Comparison of ENCODE assay signal across 10 cellular contexts in the genomic region with DNA sequence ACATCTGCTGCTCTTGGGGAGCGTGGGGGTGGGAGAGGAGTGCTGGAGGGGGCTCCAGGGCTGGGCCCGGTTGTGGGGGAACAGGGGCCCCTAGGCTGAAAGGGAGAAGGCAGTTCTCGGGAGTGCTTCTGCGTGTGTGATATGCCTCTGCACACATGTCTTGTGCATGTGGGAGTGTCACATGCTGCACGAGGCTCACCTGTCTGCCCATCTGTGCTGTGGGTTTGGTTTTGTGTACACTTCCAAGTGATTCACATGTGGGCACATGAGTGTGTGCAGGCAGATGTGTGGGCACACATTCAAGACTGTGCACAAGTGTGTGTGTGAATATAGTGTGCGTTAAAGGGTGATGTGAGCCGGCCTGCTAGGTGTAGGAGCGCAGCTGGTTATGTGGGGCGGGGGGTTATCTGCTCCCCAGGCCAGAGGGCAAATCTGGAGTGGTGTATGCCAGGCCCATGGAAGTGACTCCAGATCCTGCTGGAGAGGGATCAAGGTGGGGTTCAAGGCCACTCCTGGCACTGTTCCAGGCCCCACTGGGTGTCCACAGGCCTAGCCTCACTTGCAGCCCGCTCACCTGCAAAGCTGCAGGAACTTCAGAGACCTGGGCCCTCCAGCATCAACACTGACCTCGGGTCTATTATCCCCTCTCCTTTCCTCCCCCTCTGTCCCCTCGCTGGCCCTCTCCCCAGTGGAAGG. TPM values are rescaled to one million over a fixed set of nuclear protein-coding genes. Genes with fewer than 3 reads are reported as not detected.
DNase-seq lines count a peak whose midpoint lies in the region; ATAC-seq, FAIRE-seq and TF ChIP-seq lines count a peak whose summit lies in the region.
"Had no signal": no experiment of that assay in that cellular context is flagged by ENCODE, and none has a peak within 500 bp of the region (broad histone marks: within the 10 kb centered on the region; RNA-seq: fewer than 3 reads in every experiment).

No MANE protein-coding gene starts in this region.

- peaks cover 29% of the 10 kb centered on the region for H3K4me1 Mint-ChIP-seq in Caco-2 (ENCODE audit: low read depth, unreplicated experiment)

- H4K20me1 ChIP-seq in keratinocyte (ENCODE audit: control insufficient read depth, extremely low read depth, insufficient read depth, low read length): no peaks in the 10 kb centered on the region

- peaks cover 24% of the 10 kb centered on the region for H3K4me1 ChIP-seq in Caco-2
- peaks cover 49% of the 10 kb centered on the region for H3K4me1 ChIP-seq in adipocyte (ENCODE audit: control insufficient read depth, insufficient read depth, low read length)
- H3K4me1 ChIP-seq in keratinocyte (ENCODE audit: control insufficient read depth, extremely low read depth, insufficient read depth, low read length): peaks cover 25% of the 10 kb centered on the region
- H3K4me1 ChIP-seq in gastrocnemius medialis: peaks cover 45 to 47% of the 10 kb centered on the region in 2 donors

- intact Hi-C loops in Caco-2 (cut with micrococcal nuclease; ENCODE audit: unreplicated experiment) (loop anchor here (10.0 kb wide), 1 partner anchor 123 kb away; the partner anchor contains the start of gene ACTG1), gastrocnemius medialis (cut with DNase I; ENCODE audit: low total_unique reads) (no loop called here)

- BruUV-seq in Caco-2 (replicated peaks; lab: Mats Ljungman, UMichigan): no TSS peak

- FAIRE-seq in keratinocyte (lab: Jason Lieb, UNC): no peak
- FAIRE-seq: endometrium had no signal

- in situ Hi-C loops in gastrocnemius medialis (cut with MboI; ENCODE audit: low sequenced_read_pairs in 4 of 4): loop anchor here in 1 of 4 donors (10.0 kb wide), 1 partner anchor 97 kb away; the partner anchor contains the start of gene SLC38A10

- H3K9me1 ChIP-seq in keratinocyte (ENCODE audit: control insufficient read depth, extremely low read depth, insufficient read depth, low read length): no peaks in the 10 kb centered on the region

- dilution Hi-C loops in keratinocyte (cut with MboI; ENCODE audit: extremely low pct_ligation_motif_present, low sequenced_read_pairs): no loop called here

- CTCF ChIA-PET in Caco-2 (lab: Charles Lee): interaction anchor here (1.3 to 7.6 kb wide), 2 partner anchors 62 to 82 kb away, joined by 4 to 82 read pairs; no protein-coding TSS in a partner anchor

- TF ChIP-seq CTCF in Caco-2 (IDR thresholded peaks at IDR 0.05; ENCODE audit: insufficient read depth in 1 of 2, low read depth in 1 of 2, low read length in 1 of 2, severe bottlenecking in 1 of 2, unreplicated experiment in 1 of 2): no peak
- TF ChIP-seq CTCF in keratinocyte (optimal IDR thresholded peaks at IDR 0.05 in 1 of 3, IDR thresholded peaks at IDR 0.05 in 1 of 3, conservative IDR thresholded peaks at IDR 0.05 in 1 of 3; ENCODE audit: extremely low read depth in 1 of 3, insufficient read depth in 2 of 3, low read length in 3 of 3): no peak
- TF ChIP-seq CTCF in gastrocnemius medialis (IDR thresholded peaks at IDR 0.05 in 4 of 5, conservative IDR thresholded peaks at IDR 0.05 in 1 of 5): no peak

- POLR2A ChIA-PET in Caco-2 (lab: Charles Lee): no interaction called here

- H3K27me3 Mint-ChIP-seq in Caco-2 (ENCODE audit: insufficient read depth, unreplicated experiment): no peaks in the 10 kb centered on the region

- H3K9me3 Mint-ChIP-seq in Caco-2 (ENCODE audit: unreplicated experiment): no peaks in the 10 kb centered on the region

- peak overlapping the region; percentile 81 for H3K4me2 ChIP-seq in keratinocyte (ENCODE audit: control insufficient read depth, extremely low read depth, insufficient read depth, low read depth, low read length)

- peaks cover 51% of the 10 kb centered on the region for H3K36me3 Mint-ChIP-seq in Caco-2 (ENCODE audit: insufficient read depth, unreplicated experiment)

- H2AFZ ChIP-seq in keratinocyte (ENCODE audit: control insufficient read depth, low read length): no peak overlapping the region

- H3K27ac ChIP-seq in keratinocyte (ENCODE audit: control insufficient read depth, insufficient read depth, low read length) (no peak overlapping the region), gastrocnemius medialis (peak overlapping the region; percentile 98 to 99 (median 98))

- H3K9ac ChIP-seq in adipocyte (ENCODE audit: low read length): peak overlapping the region; percentile 86
- peak overlapping the region; percentile 31 for H3K9ac ChIP-seq in keratinocyte (ENCODE audit: control insufficient read depth, extremely low read depth, insufficient read depth, low read length)

- H3K79me2 ChIP-seq in keratinocyte (ENCODE audit: control insufficient read depth, insufficient read depth, low read length): peaks cover 11% of the 10 kb centered on the region

- H3K27me3 ChIP-seq in Caco-2 (replicated peaks; ENCODE audit: control insufficient read depth, insufficient read depth, low read length): no peaks in the 10 kb centered on the region
- H3K27me3 ChIP-seq in adipocyte (replicated peaks; ENCODE audit: control insufficient read depth, insufficient read depth, low read length): no peaks in the 10 kb centered on the region
- peaks cover under 1% of the 10 kb centered on the region for H3K27me3 ChIP-seq in keratinocyte (ENCODE audit: control insufficient read depth, extremely low read depth, insufficient read depth, low read length)
- H3K27me3 ChIP-seq in gastrocnemius medialis: no peaks in the 10 kb centered on the region

- H3K9me3 ChIP-seq in Caco-2 (no peaks in the 10 kb centered on the region), adipocyte (ENCODE audit: control insufficient read depth, low read length) (no peaks in the 10 kb centered on the region), keratinocyte (ENCODE audit: control insufficient read depth, low read depth, low read length) (no peaks in the 10 kb centered on the region), gastrocnemius medialis (no peaks in the 10 kb centered on the region)

- H3K4me3 ChIP-seq in Caco-2 (ENCODE audit: low read depth, low read length) (no peak overlapping the region), adipocyte (ENCODE audit: low read length) (peak overlapping the region; percentile 90), keratinocyte (ENCODE audit: control insufficient read depth in 2 of 3, extremely low read depth in 1 of 3, insufficient read depth in 2 of 3, low read depth in 1 of 3, low read length in 3 of 3) (peak overlapping the region in 1 of 3 experiments; percentile 75), gastrocnemius medialis (peak overlapping the region; percentile 72 to 93 (median 80))

- H3K36me3 ChIP-seq in Caco-2 (ENCODE audit: control insufficient read depth, insufficient read depth, low read length) (peaks cover 3% of the 10 kb centered on the region), adipocyte (ENCODE audit: control insufficient read depth, insufficient read depth, low read length, severe bottlenecking) (no peaks in the 10 kb centered on the region), keratinocyte (ENCODE audit: control insufficient read depth in 2 of 2, extremely low read depth in 1 of 2, insufficient read depth in 2 of 2, low read length in 2 of 2) (no peaks in the 10 kb centered on the region), gastrocnemius medialis (no peaks in the 10 kb centered on the region)

- no peak for ATAC-seq in gastrocnemius medialis
- ATAC-seq in GM19463 (IDR thresholded peaks at IDR 0.05; ENCODE audit: unreplicated experiment): no peak
- no peak for ATAC-seq in HG02678 (IDR thresholded peaks at IDR 0.05; ENCODE audit: unreplicated experiment)

- TF ChIP-seq POLR2A in gastrocnemius medialis (IDR thresholded peaks at IDR 0.05): no peak

- peak overlapping the region; percentile 84 for H3K4me3 Mint-ChIP-seq in Caco-2 (ENCODE audit: unreplicated experiment)

- DNase-seq in Caco-2 (no peak), adipocyte (ENCODE audit: low read depth) (no peak), keratinocyte (ENCODE audit: low read depth, low spot score) (no peak), gastrocnemius medialis (peak in 1 of 2 donors; percentile 34), SK-N-DZ (ENCODE audit: low spot score) (no peak)
- no peak for DNase-seq in stimulated activated CD4-positive, alpha-beta T cell treated with anti-CD3 and anti-CD28 coated beads, Interleukin-2, amount 100 ng/mL, for 24 hours
- DNase-seq: NCI-H1105 had no signal

- H3K27ac Mint-ChIP-seq in Caco-2 (ENCODE audit: unreplicated experiment): no peak overlapping the region

RNA-seq across cellular contexts. Expression of gene BAHCC1, which starts 3.8 kb away (rescaled TPM):
- total RNA-seq in Caco-2 (2022): 10.2 and 15.5 TPM in 2 replicates
- polyA plus RNA-seq in keratinocyte: 0.52 to 1.0 TPM (median 0.80 TPM) in 3 replicates
- 0.74 TPM for polyA plus RNA-seq in keratinocyte (2011; ENCODE audit: low read depth)
- polyA plus RNA-seq in keratinocyte (2011; cell fraction: cytosol; rRNA removed): 0.13 and 0.88 TPM in 2 replicates
- 3.0 and 5.1 TPM in 2 replicates for polyA plus RNA-seq in keratinocyte (2011; cell fraction: nucleus; rRNA removed)
- 0.85 and 2.5 TPM in 2 replicates for polyA plus RNA-seq in keratinocyte (2012; ENCODE audit: low replicate concordance)
- 0.99 to 4.3 TPM (median 1.3 TPM) in 3 replicates for polyA minus RNA-seq in keratinocyte
- 0.96 TPM for polyA minus RNA-seq in keratinocyte (2011; cell fraction: cytosol; rRNA and poly(A)+ RNA removed)
- 4.7 and 6.7 TPM in 2 replicates for polyA minus RNA-seq in keratinocyte (2011; cell fraction: nucleus; rRNA and poly(A)+ RNA removed)
- total RNA-seq in gastrocnemius medialis: 1 to 10 TPM; 2.5 to 8.4 (median 5.8) TPM
- polyA plus RNA-seq in SK-N-DZ (2014; cell fraction: cytosol; rRNA removed): 6.6 and 15.1 TPM in 2 replicates
- polyA plus RNA-seq in SK-N-DZ (2014; cell fraction: nucleus; rRNA removed): 33.7 and 55.3 TPM in 2 replicates
